Comparison of ENCODE assay signal across 19 cellular contexts in the genomic region with DNA sequence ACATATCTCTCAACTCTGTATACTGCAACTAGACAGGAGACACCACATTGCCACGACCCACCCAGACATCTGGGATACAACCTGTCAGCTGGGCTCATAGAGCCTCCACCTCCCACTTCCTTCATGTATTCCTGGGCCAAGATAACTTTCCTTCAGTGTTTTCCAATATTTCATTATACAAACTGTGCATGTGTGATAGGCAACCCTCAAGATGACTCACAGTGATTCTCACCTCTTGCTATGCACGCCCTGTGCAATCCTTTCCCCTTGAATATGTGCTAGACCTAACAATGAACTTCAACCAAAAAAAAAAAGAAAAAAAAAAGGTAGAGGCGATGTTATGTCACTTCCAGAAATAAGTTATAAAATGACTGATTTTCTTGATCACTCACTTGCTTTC.
"Had no signal": no experiment of that assay in that cellular context is flagged by ENCODE, and none has a peak within 500 bp of the region (broad histone marks: within the 10 kb centered on the region; RNA-seq: fewer than 3 reads in every experiment).

No MANE protein-coding gene starts in this region.

- H3K4me3 ChIP-seq: esophagus muscularis mucosa, hepatocyte, psoas muscle, spleen, testis, tibial nerve had no signal

- H3K27ac ChIP-seq: epithelial cell of prostate, esophagus muscularis mucosa, hepatocyte, psoas muscle, spleen, testis, tibial nerve had no signal

- H3K36me3 ChIP-seq: esophagus muscularis mucosa, spleen, tibial nerve had no signal

- H3K9me3 ChIP-seq: psoas muscle, testis, tibial nerve had no signal

- ATAC-seq: naive thymus-derived CD4-positive, alpha-beta T cell; psoas muscle; sciatic nerve; stimulated activated naive B cell treated with anti-CD40 and anti-IgM and Interleukin-4, amounts not matched to agents 10 μg/mL and 1 μg/mL and 100 μg/mL, for 72 hours; stimulated activated naive CD8-positive, alpha-beta T cell treated with anti-CD3 and anti-CD28 coated beads, Interleukin-15, amount 100 ng/mL, for 72 hours had no signal

- FAIRE-seq: endometrium had no signal

- H3K27me3 ChIP-seq: esophagus muscularis mucosa, hepatocyte, spleen, testis, tibial nerve had no signal

- DNase-seq: effector memory CD4-positive, alpha-beta T cell; foreskin melanocyte; head of caudate nucleus; naive thymus-derived CD4-positive, alpha-beta T cell; nephron progenitor cell; psoas muscle; spleen; stimulated activated CD4-positive, alpha-beta T cell treated with anti-CD3 and anti-CD28 coated beads, Interleukin-15, amount 100 ng/mL, for 24 hours; stimulated activated CD4-positive, alpha-beta T cell treated with anti-CD3 and anti-CD28 coated beads, Interleukin-1b, Interleukin-23, amount 100 ng/mL, for 48 hours; stimulated activated CD4-positive, alpha-beta T cell treated with anti-CD3 and anti-CD28 coated beads, Interleukin-4, amount 100 ng/mL, for 4 hours; stimulated activated naive B cell treated with anti-CD40 and anti-IgM and Interleukin-4, amounts not matched to agents 10 μg/mL and 1 μg/mL and 100 μg/mL, for 72 hours; stimulated activated naive CD8-positive, alpha-beta T cell treated with anti-CD3 and anti-CD28 coated beads, Interleukin-15, amount 100 ng/mL, for 72 hours; testis had no signal

- H3K4me1 ChIP-seq: esophagus muscularis mucosa, psoas muscle, spleen, testis, tibial nerve had no signal
